1 cellular context compared by ENCODE assay signal in genomic region chr18:10579079-10579867, GRCh38.
TF ChIP-seq lines count a peak whose summit lies in the region.

No MANE protein-coding gene starts in this region.

TF ChIP-seq in HepG2, 621 proteins besides CTCF, POLR2A, EP300 and RAD21 (continued from another document):
- TF ChIP-seq, protein P1, sequence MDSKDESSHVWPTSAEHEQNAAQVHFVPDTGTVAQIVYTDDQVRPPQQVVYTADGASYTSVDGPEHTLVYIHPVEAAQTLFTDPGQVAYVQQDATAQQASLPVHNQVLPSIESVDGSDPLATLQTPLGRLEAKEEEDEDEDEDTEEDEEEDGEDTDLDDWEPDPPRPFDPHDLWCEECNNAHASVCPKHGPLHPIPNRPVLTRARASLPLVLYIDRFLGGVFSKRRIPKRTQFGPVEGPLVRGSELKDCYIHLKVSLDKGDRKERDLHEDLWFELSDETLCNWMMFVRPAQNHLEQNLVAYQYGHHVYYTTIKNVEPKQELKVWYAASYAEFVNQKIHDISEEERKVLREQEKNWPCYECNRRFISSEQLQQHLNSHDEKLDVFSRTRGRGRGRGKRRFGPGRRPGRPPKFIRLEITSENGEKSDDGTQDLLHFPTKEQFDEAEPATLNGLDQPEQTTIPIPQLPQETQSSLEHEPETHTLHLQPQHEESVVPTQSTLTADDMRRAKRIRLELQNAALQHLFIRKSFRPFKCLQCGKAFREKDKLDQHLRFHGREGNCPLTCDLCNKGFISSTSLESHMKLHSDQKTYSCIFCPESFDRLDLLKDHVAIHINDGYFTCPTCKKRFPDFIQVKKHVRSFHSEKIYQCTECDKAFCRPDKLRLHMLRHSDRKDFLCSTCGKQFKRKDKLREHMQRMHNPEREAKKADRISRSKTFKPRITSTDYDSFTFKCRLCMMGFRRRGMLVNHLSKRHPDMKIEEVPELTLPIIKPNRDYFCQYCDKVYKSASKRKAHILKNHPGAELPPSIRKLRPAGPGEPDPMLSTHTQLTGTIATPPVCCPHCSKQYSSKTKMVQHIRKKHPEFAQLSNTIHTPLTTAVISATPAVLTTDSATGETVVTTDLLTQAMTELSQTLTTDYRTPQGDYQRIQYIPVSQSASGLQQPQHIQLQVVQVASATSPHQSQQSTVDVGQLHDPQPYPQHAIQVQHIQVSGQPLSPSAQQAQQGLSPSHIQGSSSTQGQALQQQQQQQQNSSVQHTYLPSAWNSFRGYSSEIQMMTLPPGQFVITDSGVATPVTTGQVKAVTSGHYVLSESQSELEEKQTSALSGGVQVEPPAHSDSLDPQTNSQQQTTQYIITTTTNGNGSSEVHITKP (CRISPR knock-in tag; IDR thresholded peaks at IDR 0.05; ENCODE audit: low read depth), result no peak
- TF ChIP-seq TCF7L2 (IDR thresholded peaks at IDR 0.05; ENCODE audit: low read depth, low read length) (no peak), PATZ1 (CRISPR knock-in tag; IDR thresholded peaks at IDR 0.05) (no peak), NFKB2 (CRISPR knock-in tag; IDR thresholded peaks at IDR 0.05; ENCODE audit: borderline replicate concordance) (no peak), ZNF224 (CRISPR knock-in tag; IDR thresholded peaks at IDR 0.05) (no peak)
- TF ChIP-seq, protein P2, sequence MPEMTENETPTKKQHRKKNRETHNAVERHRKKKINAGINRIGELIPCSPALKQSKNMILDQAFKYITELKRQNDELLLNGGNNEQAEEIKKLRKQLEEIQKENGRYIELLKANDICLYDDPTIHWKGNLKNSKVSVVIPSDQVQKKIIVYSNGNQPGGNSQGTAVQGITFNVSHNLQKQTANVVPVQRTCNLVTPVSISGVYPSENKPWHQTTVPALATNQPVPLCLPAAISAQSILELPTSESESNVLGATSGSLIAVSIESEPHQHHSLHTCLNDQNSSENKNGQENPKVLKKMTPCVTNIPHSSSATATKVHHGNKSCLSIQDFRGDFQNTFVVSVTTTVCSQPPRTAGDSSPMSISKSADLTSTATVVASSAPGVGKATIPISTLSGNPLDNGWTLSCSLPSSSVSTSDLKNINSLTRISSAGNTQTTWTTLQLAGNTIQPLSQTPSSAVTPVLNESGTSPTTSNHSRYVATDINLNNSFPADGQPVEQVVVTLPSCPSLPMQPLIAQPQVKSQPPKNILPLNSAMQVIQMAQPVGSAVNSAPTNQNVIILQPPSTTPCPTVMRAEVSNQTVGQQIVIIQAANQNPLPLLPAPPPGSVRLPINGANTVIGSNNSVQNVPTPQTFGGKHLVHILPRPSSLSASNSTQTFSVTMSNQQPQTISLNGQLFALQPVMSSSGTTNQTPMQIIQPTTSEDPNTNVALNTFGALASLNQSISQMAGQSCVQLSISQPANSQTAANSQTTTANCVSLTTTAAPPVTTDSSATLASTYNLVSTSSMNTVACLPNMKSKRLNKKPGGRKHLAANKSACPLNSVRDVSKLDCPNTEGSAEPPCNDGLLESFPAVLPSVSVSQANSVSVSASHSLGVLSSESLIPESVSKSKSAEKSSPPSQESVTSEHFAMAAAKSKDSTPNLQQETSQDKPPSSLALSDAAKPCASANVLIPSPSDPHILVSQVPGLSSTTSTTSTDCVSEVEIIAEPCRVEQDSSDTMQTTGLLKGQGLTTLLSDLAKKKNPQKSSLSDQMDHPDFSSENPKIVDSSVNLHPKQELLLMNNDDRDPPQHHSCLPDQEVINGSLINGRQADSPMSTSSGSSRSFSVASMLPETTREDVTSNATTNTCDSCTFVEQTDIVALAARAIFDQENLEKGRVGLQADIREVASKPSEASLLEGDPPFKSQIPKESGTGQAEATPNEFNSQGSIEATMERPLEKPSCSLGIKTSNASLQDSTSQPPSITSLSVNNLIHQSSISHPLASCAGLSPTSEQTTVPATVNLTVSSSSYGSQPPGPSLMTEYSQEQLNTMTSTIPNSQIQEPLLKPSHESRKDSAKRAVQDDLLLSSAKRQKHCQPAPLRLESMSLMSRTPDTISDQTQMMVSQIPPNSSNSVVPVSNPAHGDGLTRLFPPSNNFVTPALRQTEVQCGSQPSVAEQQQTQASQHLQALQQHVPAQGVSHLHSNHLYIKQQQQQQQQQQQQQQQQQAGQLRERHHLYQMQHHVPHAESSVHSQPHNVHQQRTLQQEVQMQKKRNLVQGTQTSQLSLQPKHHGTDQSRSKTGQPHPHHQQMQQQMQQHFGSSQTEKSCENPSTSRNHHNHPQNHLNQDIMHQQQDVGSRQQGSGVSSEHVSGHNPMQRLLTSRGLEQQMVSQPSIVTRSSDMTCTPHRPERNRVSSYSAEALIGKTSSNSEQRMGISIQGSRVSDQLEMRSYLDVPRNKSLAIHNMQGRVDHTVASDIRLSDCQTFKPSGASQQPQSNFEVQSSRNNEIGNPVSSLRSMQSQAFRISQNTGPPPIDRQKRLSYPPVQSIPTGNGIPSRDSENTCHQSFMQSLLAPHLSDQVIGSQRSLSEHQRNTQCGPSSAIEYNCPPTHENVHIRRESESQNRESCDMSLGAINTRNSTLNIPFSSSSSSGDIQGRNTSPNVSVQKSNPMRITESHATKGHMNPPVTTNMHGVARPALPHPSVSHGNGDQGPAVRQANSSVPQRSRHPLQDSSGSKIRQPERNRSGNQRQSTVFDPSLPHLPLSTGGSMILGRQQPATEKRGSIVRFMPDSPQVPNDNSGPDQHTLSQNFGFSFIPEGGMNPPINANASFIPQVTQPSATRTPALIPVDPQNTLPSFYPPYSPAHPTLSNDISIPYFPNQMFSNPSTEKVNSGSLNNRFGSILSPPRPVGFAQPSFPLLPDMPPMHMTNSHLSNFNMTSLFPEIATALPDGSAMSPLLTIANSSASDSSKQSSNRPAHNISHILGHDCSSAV (CRISPR knock-in tag; IDR thresholded peaks at IDR 0.05; ENCODE audit: borderline replicate concordance), result no peak
